ENCODE assay signal across 1 cellular context in the genomic region with DNA sequence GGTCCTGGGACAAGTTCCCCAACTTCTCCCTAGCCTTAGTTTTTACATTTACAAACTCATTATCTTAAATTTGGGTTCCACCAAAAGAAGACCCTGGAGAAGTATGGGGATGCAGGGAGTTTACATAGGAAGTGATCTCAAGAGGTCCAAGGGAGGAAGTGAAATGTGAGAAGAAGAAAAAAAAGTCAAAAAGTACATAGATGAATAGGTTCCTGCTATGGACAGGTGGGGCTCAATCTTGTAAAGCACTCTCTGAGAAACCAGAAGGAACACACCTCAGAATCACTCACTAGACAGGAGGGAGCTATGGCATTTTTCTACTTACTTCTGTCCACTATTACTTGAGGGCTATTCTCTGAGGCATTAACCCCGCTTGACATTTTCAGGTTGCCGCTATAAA.
A peak's percentile ranks its signal among the peaks of the same experiment; 100 is the strongest.
TF ChIP-seq lines count a peak whose summit lies in the region.

No MANE protein-coding gene starts in this region.

TF ChIP-seq in GM12878, 131 proteins besides CTCF, POLR2A, EP300 and RAD21 (continued from another document):
- no peak for TF ChIP-seq STAT1 (conservative IDR thresholded peaks at IDR 0.05)
- TF ChIP-seq GABPA (IDR thresholded peaks at IDR 0.05; ENCODE audit: low read depth): 0 out of 2 replicates have a peak, but pooled peaks have one; percentile 28
- TF ChIP-seq SPI1 (IDR thresholded peaks at IDR 0.05; ENCODE audit: borderline replicate concordance, insufficient read depth, low read depth, low read length): peak; percentile 80
- no peak for TF ChIP-seq GATAD2B (conservative IDR thresholded peaks at IDR 0.05; ENCODE audit: low read depth)
- TF ChIP-seq RB1 (IDR thresholded peaks at IDR 0.05; ENCODE audit: borderline replicate concordance): no peak
- peak; percentile 45; the same call in 1 of the 2 replicates for TF ChIP-seq NFIC (IDR thresholded peaks at IDR 0.05; ENCODE audit: low read depth, low read length)
- TF ChIP-seq EGR1 (IDR thresholded peaks at IDR 0.05; ENCODE audit: borderline replicate concordance in 1 of 2, low read depth in 2 of 2, low read length in 2 of 2): no peak
- no peak for TF ChIP-seq HDGF (IDR thresholded peaks at IDR 0.05)
